In the genomic region with DNA sequence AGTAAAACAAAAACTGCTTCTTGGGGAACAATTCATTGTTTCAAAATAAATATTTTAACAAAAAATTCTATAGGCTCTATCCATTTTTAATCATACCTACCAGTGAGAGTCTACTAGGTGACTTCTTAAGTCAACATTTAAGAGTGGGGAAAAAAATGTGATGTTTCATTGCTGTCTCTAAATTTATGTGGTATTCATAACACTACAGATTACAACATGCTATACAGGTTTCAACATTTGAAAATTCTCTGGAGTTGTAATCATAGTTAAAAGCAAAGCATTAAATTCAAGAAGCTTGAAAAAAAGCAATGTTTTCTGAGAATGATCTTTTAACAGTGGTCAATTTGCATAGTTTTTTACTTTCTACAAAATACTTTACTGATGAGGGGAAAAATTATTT, we compare ENCODE assay signal across 20 cellular contexts. TPM values are rescaled to one million over a fixed set of nuclear protein-coding genes. Genes with fewer than 3 reads are reported as not detected.
DNase-seq lines count a peak whose midpoint lies in the region; ATAC-seq and TF ChIP-seq lines count a peak whose summit lies in the region.
"Had no signal": no experiment of that assay in that cellular context is flagged by ENCODE, and none has a peak within 500 bp of the region (broad histone marks: within the 10 kb centered on the region; RNA-seq: fewer than 3 reads in every experiment).

No MANE protein-coding gene starts in this region.

- CTCF ChIA-PET in IMR-90 (lab: Yijun Ruan, JAX) = no interaction called here

- H2BK20ac ChIP-seq in IMR-90 (ENCODE audit: low read depth, low read length) = no peak overlapping the region

- H2AFZ ChIP-seq in IMR-90 (replicated peaks; ENCODE audit: low read length, poor library complexity) = no peak overlapping the region

- no peak overlapping the region for H2AK5ac ChIP-seq in IMR-90 (ENCODE audit: low read depth, low read length)

- in situ Hi-C loops in IMR-90 (cut with MboI; ENCODE audit: low sequenced_read_pairs) = no loop called here

- peaks cover 5% of the 10 kb centered on the region; the same call in 1 of the 2 replicates for H4K20me1 ChIP-seq in IMR-90 (ENCODE audit: insufficient read depth, low read length)

- no peak overlapping the region for H3K4ac ChIP-seq in IMR-90 (ENCODE audit: low read depth, low read length)

- DNase-seq in AG10803 (ENCODE audit: low read depth) = peak; percentile 74
- no peak for DNase-seq in IMR-90
- no peak for DNase-seq in chondrocyte (ENCODE audit: low spot score)
- peak; percentile 21 for DNase-seq in fibroblast of the aortic adventitia (ENCODE audit: low read depth)
- DNase-seq in GDM1 (lab: John Stamatoyannopoulos, UW) = no peak
- no peak for DNase-seq in LoVo (ENCODE audit: low spot score)
- DNase-seq in inferior parietal cortex (ENCODE audit: extremely low spot score) = no peak
- DNase-seq in esophagus squamous epithelium (lab: John Stamatoyannopoulos, UW) = no peak
- DNase-seq: 8988T; C1 segment of cervical spinal cord; H9; KG1; MG63; NCI-H1092 treated with DMSO at 0.1 percent for 48 hours; NCI-H1694 treated with DMSO at 0.1 percent for 48 hours; NCI-H345; NCI-H526 treated with DMSO at 0.1 percent for 48 hours; NK-92 treated with Interleukin-12 subunit alpha and Interleukin-12 subunit beta, amount 100 ng/mL, for 24 hours; OCI-M1 had no signal

- no peak overlapping the region for H3K18ac ChIP-seq in IMR-90 (ENCODE audit: low read depth, low read length)

- no peak overlapping the region for H2AK9ac ChIP-seq in IMR-90 (replicated peaks; ENCODE audit: low read depth, low read length, poor library complexity)

- BruUV-seq in IMR-90 (replicated peaks; lab: Mats Ljungman, UMichigan) = no TSS peak

- no peak overlapping the region for H3K4me2 ChIP-seq in IMR-90 (ENCODE audit: low read depth, low read length)

- no peak overlapping the region for H3K14ac ChIP-seq in IMR-90 (replicated peaks; ENCODE audit: low read depth, low read length)

- no peak for TF ChIP-seq POLR2A in IMR-90 (IDR thresholded peaks at IDR 0.05; ENCODE audit: low read depth, low read length)
- TF ChIP-seq POLR2A in esophagus squamous epithelium (IDR thresholded peaks at IDR 0.05) = no peak

- no peaks in the 10 kb centered on the region for H3K36me3 Mint-ChIP-seq in chondrocyte (ENCODE audit: low read depth)

- H3K56ac ChIP-seq in IMR-90 (ENCODE audit: extremely low read depth, insufficient read depth, low read length) = no peak overlapping the region

- H3K79me1 ChIP-seq in IMR-90 (ENCODE audit: low read depth in 1 of 2, low read length in 2 of 2) = peaks cover 10 to 52% of the 10 kb centered on the region in 2 experiments

- H4K8ac ChIP-seq in IMR-90 (ENCODE audit: low read depth in 2 of 2, low read length in 2 of 2) = no peak overlapping the region

- peaks cover 22% of the 10 kb centered on the region for H3K4me1 Mint-ChIP-seq in chondrocyte (ENCODE audit: low read depth)

- no peaks in the 10 kb centered on the region for H3K9me3 Mint-ChIP-seq in chondrocyte (ENCODE audit: low read depth)
- H3K9me3 Mint-ChIP-seq: H9 had no signal

- H3K9me1 ChIP-seq in IMR-90 (ENCODE audit: insufficient read depth, low read length) = peaks cover 3% of the 10 kb centered on the region; the same call in 1 of the 2 replicates

- no peak for TF ChIP-seq CTCF in AG10803 (conservative IDR thresholded peaks at IDR 0.05; ENCODE audit: low read length)
- TF ChIP-seq CTCF in IMR-90 (conservative IDR thresholded peaks at IDR 0.05; ENCODE audit: low read depth, low read length) = no peak
- no peak for TF ChIP-seq CTCF in chondrocyte (IDR thresholded peaks at IDR 0.05)
- no peak for TF ChIP-seq CTCF in fibroblast of the aortic adventitia (IDR thresholded peaks at IDR 0.05; ENCODE audit: insufficient read depth, low read length)
- TF ChIP-seq CTCF in esophagus squamous epithelium (IDR thresholded peaks at IDR 0.05) = no peak

- dilution Hi-C loops in IMR-90 (cut with HindIII; ENCODE audit: low sequenced_read_pairs, unreplicated experiment) = no loop called here

- H3K27me3 Mint-ChIP-seq in chondrocyte (ENCODE audit: low read depth) = no peaks in the 10 kb centered on the region

- intact Hi-C loops in IMR-90 (cut with micrococcal nuclease) (no loop called here), esophagus squamous epithelium (cut with DNase I) (no loop called here)

- H3K27ac ChIP-seq in IMR-90 (ENCODE audit: insufficient read depth, low read length) (no peak overlapping the region; the same call in 1 of the 2 replicates), esophagus squamous epithelium (no peak overlapping the region)

- H3K9ac ChIP-seq in IMR-90 (ENCODE audit: low read depth, low read length) = no peak overlapping the region

- H3K27me3 ChIP-seq in IMR-90 (ENCODE audit: control insufficient read depth, insufficient read depth, low read length) = no peaks in the 10 kb centered on the region
- H3K27me3 ChIP-seq in esophagus squamous epithelium = no peaks in the 10 kb centered on the region
- H3K27me3 ChIP-seq: MG63 had no signal

- no peak overlapping the region for H2BK120ac ChIP-seq in IMR-90 (ENCODE audit: low read depth, low read length)

- H3K27ac Mint-ChIP-seq in chondrocyte (ENCODE audit: unreplicated experiment) = peak overlapping the region; percentile 66

- no peak overlapping the region for H2BK15ac ChIP-seq in IMR-90 (ENCODE audit: low read depth, low read length)

- H2BK5ac ChIP-seq in IMR-90 (ENCODE audit: low read depth, low read length, poor library complexity, severe bottlenecking) = no peak overlapping the region

- no peak overlapping the region for H3K4me3 Mint-ChIP-seq in chondrocyte (ENCODE audit: unreplicated experiment)
- H3K4me3 Mint-ChIP-seq: H9 had no signal

- H3K23ac ChIP-seq in IMR-90 (ENCODE audit: low read depth, low read length) = no peak overlapping the region

- POLR2A ChIA-PET in IMR-90 (lab: Charles Lee; ENCODE audit: unreplicated experiment) = no interaction called here

- H3K9me3 ChIP-seq in IMR-90 (ENCODE audit: control insufficient read depth, insufficient read depth, low read length) (no peaks in the 10 kb centered on the region), esophagus squamous epithelium (no peaks in the 10 kb centered on the region)
- H3K9me3 ChIP-seq: MG63 had no signal

- H3K36me3 ChIP-seq in IMR-90 (ENCODE audit: control insufficient read depth, insufficient read depth, low read length) = no peaks in the 10 kb centered on the region
- H3K36me3 ChIP-seq in esophagus squamous epithelium = no peaks in the 10 kb centered on the region
- H3K36me3 ChIP-seq: MG63 had no signal

- TF ChIP-seq RAD21 in IMR-90 (IDR thresholded peaks at IDR 0.05; ENCODE audit: low read length) = no peak

- no peak overlapping the region for H4K5ac ChIP-seq in IMR-90 (ENCODE audit: low read depth, low read length)

- H3K4me1 ChIP-seq in IMR-90 (ENCODE audit: control insufficient read depth, insufficient read depth, low read length) (peaks cover 8% of the 10 kb centered on the region), esophagus squamous epithelium (peaks cover 0 to 10% (median 7%) of the 10 kb centered on the region in 3 donors)

- ATAC-seq in IMR-90 (ENCODE audit: low read depth) = no peak; the same call in 1 of the 2 replicates
- ATAC-seq: SK-N-SH treated with all-trans-retinoic acid at 6 μM for 48 hours had no signal

- no peak overlapping the region for H3K4me3 ChIP-seq in AG10803 (ENCODE audit: low read length)
- no peak overlapping the region for H3K4me3 ChIP-seq in IMR-90 (ENCODE audit: insufficient read depth, low read depth, low read length)
- no peak overlapping the region for H3K4me3 ChIP-seq in fibroblast of the aortic adventitia (ENCODE audit: low read depth, low read length)
- H3K4me3 ChIP-seq in esophagus squamous epithelium = no peak overlapping the region
- H3K4me3 ChIP-seq: MG63 had no signal

- H4K91ac ChIP-seq in IMR-90 (ENCODE audit: insufficient read depth, low read depth, low read length) = no peak overlapping the region

TF ChIP-seq in IMR-90, 13 proteins besides CTCF, POLR2A, EP300 and RAD21:
- TF ChIP-seq FOS (IDR thresholded peaks at IDR 0.05; ENCODE audit: low read depth, low read length) = no peak
- peak; percentile 41; the same call in 1 of the 2 replicates for TF ChIP-seq CEBPB (IDR thresholded peaks at IDR 0.05; ENCODE audit: low read depth, low read length)
- TF ChIP-seq RCOR1 (IDR thresholded peaks at IDR 0.05; ENCODE audit: insufficient replicate concordance, low read length) = no peak
- no peak for TF ChIP-seq MAFK (IDR thresholded peaks at IDR 0.05; ENCODE audit: low read depth, low read length)
- no peak for TF ChIP-seq MXI1 (IDR thresholded peaks at IDR 0.05; ENCODE audit: borderline replicate concordance, low read depth, low read length)

RNA-seq across cellular contexts. Expression of a gene that starts 18.3 kb away (rescaled TPM):
- total RNA-seq in IMR-90 (2012; rRNA removed) = 45.8 and 51.8 TPM in 2 replicates
- 21.7 and 23.8 TPM in 2 replicates for polyA plus RNA-seq in IMR-90 (2012; rRNA removed)
- polyA plus RNA-seq in IMR-90 (2012; cell fraction: cytosol; rRNA removed) = 7.6 and 9.9 TPM in 2 replicates
- 13.3 and 78.3 TPM in 2 replicates for polyA plus RNA-seq in IMR-90 (2012; cell fraction: nucleus; rRNA removed; ENCODE audit: low replicate concordance)
- 44.5 to 49.2 TPM (median 47.8 TPM) in 3 replicates for total RNA-seq in chondrocyte
- 47.1 and 65.3 TPM in 2 replicates for total RNA-seq in fibroblast of the aortic adventitia (ENCODE audit: low replicate concordance)
- total RNA-seq in esophagus squamous epithelium = 10 to 100 TPM; 20.6 to 48.6 (median 26.0) TPM

RNA-seq across cellular contexts. Expression of a gene that starts 29.2 kb away (rescaled TPM):
- total RNA-seq in IMR-90 (2012; rRNA removed) (328 and 559 TPM in 2 replicates), chondrocyte (33.0 to 53.8 TPM (median 49.2 TPM) in 3 replicates), fibroblast of the aortic adventitia (ENCODE audit: low replicate concordance) (103 and 348 TPM in 2 replicates), esophagus squamous epithelium (10 to 100 TPM; 14.3 to 69.6 (median 57.7) TPM)
- polyA plus RNA-seq in IMR-90 (2012; rRNA removed) = 268 and 357 TPM in 2 replicates
- polyA plus RNA-seq in IMR-90 (2012; cell fraction: cytosol; rRNA removed) = 627 and 1,317 TPM in 2 replicates
- polyA plus RNA-seq in IMR-90 (2012; cell fraction: nucleus; rRNA removed; ENCODE audit: low replicate concordance) = 480 and 671 TPM in 2 replicates

Comparison
In these comparisons a context has a peak if more than half of its experiments do, and no peak if none do; other contexts are left out.
1. DNase-seq: peak in AG10803 (single experiment) and fibroblast of the aortic adventitia (single experiment); none in IMR-90 (single experiment), chondrocyte (single experiment), GDM1 (single experiment), LoVo (single experiment), inferior parietal cortex (single experiment) and esophagus squamous epithelium (single experiment).